Comparison of ENCODE assay signal across 13 cellular contexts in genomic region chr3:124478834-124479233, GRCh38.
DNase-seq lines count a peak whose midpoint lies in the region; ATAC-seq and TF ChIP-seq lines count a peak whose summit lies in the region.
"Had no signal": no experiment of that assay in that cellular context is flagged by ENCODE, and none has a peak within 500 bp of the region (broad histone marks: within the 10 kb centered on the region; RNA-seq: fewer than 3 reads in every experiment).

No MANE protein-coding gene starts in this region.

- 51 to 63% methylated on average over 2 of the region's 2 CpGs for WGBS in body of pancreas, 2 donors
- 83% methylated on average over 2 of the region's 2 CpGs for WGBS in suprapubic skin

- H3K4me3 ChIP-seq in body of pancreas: no peak overlapping the region
- H3K4me3 ChIP-seq in suprapubic skin: no peak overlapping the region
- H3K4me3 ChIP-seq: BLaER1 treated with 17β-estradiol and CSF1 and Interleukin-3, amounts not matched to agents 10 nM and 100 nM had no signal

- H3K36me3 ChIP-seq in body of pancreas (replicated peaks in 1 of 2; ENCODE audit: insufficient read depth in 1 of 2, low read depth in 2 of 2) (no peaks in the 10 kb centered on the region), suprapubic skin (no peaks in the 10 kb centered on the region)
- H3K36me3 ChIP-seq: BLaER1 treated with 17β-estradiol and CSF1 and Interleukin-3, amounts not matched to agents 10 nM and 100 nM had no signal

- H3K9me3 ChIP-seq in body of pancreas: no peaks in the 10 kb centered on the region
- no peaks in the 10 kb centered on the region for H3K9me3 ChIP-seq in suprapubic skin
- H3K9me3 ChIP-seq: BLaER1 treated with 17β-estradiol and CSF1 and Interleukin-3, amounts not matched to agents 10 nM and 100 nM had no signal

- in situ Hi-C loops in SK-MEL-5 (cut with HindIII; ENCODE audit: low pct_unique_long_range_greater_than_20kb, low sequenced_read_pairs): no loop called here

- TF ChIP-seq POLR2A in body of pancreas (IDR thresholded peaks at IDR 0.05) (no peak), suprapubic skin (IDR thresholded peaks at IDR 0.05) (no peak)

- ATAC-seq in body of pancreas (peak; percentile 64), left colon (peak; percentile 89)
- ATAC-seq: CD8-positive, alpha-beta T cell; HepG2 had no signal

- intact Hi-C loops in body of pancreas (cut with DNase I) (no loop called here), left colon (cut with DNase I, micrococcal nuclease) (no loop called here)

- H3K27ac ChIP-seq in body of pancreas (peak overlapping the region in 3 of 4 donors; percentile 19 to 54 (median 26)), suprapubic skin (peak overlapping the region; percentile 16)
- H3K27ac ChIP-seq: BLaER1 treated with 17β-estradiol and CSF1 and Interleukin-3, amounts not matched to agents 10 nM and 100 nM had no signal

- H3K27me3 ChIP-seq in body of pancreas (no peaks in the 10 kb centered on the region), suprapubic skin (no peaks in the 10 kb centered on the region)
- H3K27me3 ChIP-seq: BLaER1 treated with 17β-estradiol and CSF1 and Interleukin-3, amounts not matched to agents 10 nM and 100 nM had no signal

- TF ChIP-seq CTCF in body of pancreas (IDR thresholded peaks at IDR 0.05) (no peak), suprapubic skin (IDR thresholded peaks at IDR 0.05) (no peak)

- no peak for TF ChIP-seq EP300 in suprapubic skin (IDR thresholded peaks at IDR 0.05)

- peak; percentile 10 for DNase-seq in SK-MEL-5 (ENCODE audit: low read depth, low spot score)
- DNase-seq in body of pancreas: no peak
- DNase-seq in left colon: no peak
- DNase-seq in suprapubic skin (ENCODE audit: low spot score in 2 of 2): no peak
- DNase-seq in activated CD4-positive, alpha-beta T cell treated with anti-CD3 and anti-CD28 coated beads, Interleukin-2, amount 50 U/mL, for 48 hours: no peak
- DNase-seq in OCI-M2 (lab: John Stamatoyannopoulos, UW; ENCODE audit: unreplicated experiment): no peak
- DNase-seq: Calu3; CD8-positive, alpha-beta T cell; DMS79 treated with DMSO at 0.1 percent for 48 hours; GF-D8; H9 had no signal

- H3K4me1 ChIP-seq in body of pancreas (no peaks in the 10 kb centered on the region), suprapubic skin (no peaks in the 10 kb centered on the region)
- H3K4me1 ChIP-seq: BLaER1 treated with 17β-estradiol and CSF1 and Interleukin-3, amounts not matched to agents 10 nM and 100 nM had no signal
